9 cellular contexts compared by ENCODE assay signal in the genomic region with DNA sequence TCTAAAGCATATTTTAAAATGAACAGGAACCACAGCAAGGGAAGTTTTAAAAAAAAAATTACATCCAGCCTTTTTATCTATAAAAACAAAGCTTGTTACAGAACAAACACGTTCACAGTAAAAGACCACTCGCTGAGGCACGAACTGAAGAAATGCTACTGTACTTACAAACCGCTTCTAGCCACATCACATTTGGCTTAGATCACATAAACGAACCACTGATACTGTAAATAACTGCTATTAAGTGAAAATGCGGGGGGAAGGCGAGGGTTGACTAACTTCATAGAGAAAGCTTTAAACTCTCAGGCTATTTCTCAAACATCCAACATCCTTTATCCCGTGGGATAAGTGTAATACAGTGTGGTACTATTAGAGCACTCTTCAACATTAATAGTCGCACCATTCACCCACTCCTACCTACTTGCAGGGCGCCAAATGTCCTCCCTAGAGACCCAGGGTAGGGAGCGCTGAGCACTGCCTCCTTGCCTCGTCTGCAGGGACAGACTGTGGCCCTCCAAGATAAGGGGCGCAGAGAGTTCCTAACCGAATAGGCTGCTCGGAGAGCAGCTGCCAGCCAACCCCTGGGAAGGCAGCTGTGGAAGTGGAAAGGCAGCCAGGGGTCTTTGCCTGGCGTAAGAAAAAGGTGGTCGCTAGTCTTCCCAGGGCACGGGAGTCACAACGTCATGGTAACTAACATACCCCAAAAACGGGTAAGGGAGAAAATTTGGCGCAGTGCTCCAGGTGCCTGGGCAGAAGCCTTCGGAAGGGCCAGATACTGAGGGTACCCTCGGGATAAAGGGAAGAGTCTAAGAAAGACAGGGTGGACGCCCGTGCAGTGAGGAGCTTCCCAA. TPM values are rescaled to one million over a fixed set of nuclear protein-coding genes. Genes with fewer than 3 reads are reported as not detected.
DNase-seq lines count a peak whose midpoint lies in the region; ATAC-seq, FAIRE-seq and TF ChIP-seq lines count a peak whose summit lies in the region.
"Had no signal": no experiment of that assay in that cellular context is flagged by ENCODE, and none has a peak within 500 bp of the region (broad histone marks: within the 10 kb centered on the region; RNA-seq: fewer than 3 reads in every experiment).

No MANE protein-coding gene starts in this region.

- no peak for TF ChIP-seq CTCF in omental fat pad (IDR thresholded peaks at IDR 0.05)

- H3K27me3 Mint-ChIP-seq in activated T-helper 2 cell treated with anti-CD3 and anti-CD28 coated beads, Interferon-gamma antibody, Interleukin-2, Interleukin-4, amounts not matched to agents 10 μg/mL and 5 μg/mL and 100 μg/mL, durations not matched to agents 14 hours and 24 hours and 36 hours (ENCODE audit: low read depth): peaks cover 7% of the 10 kb centered on the region

- H3K36me3 Mint-ChIP-seq in activated T-helper 2 cell treated with anti-CD3 and anti-CD28 coated beads, Interferon-gamma antibody, Interleukin-2, Interleukin-4, amounts not matched to agents 10 μg/mL and 5 μg/mL and 100 μg/mL, durations not matched to agents 14 hours and 24 hours and 36 hours (ENCODE audit: low read depth): peaks cover 7% of the 10 kb centered on the region

- peaks cover 43% of the 10 kb centered on the region for H3K4me1 Mint-ChIP-seq in activated T-helper 2 cell treated with anti-CD3 and anti-CD28 coated beads, Interferon-gamma antibody, Interleukin-2, Interleukin-4, amounts not matched to agents 10 μg/mL and 5 μg/mL and 100 μg/mL, durations not matched to agents 14 hours and 24 hours and 36 hours (ENCODE audit: low read depth)

- H3K27ac Mint-ChIP-seq in activated T-helper 2 cell treated with anti-CD3 and anti-CD28 coated beads, Interferon-gamma antibody, Interleukin-2, Interleukin-4, amounts not matched to agents 10 μg/mL and 5 μg/mL and 100 μg/mL, durations not matched to agents 14 hours and 24 hours and 36 hours: peak overlapping the region; percentile 40

- ATAC-seq in HG02623 (IDR thresholded peaks at IDR 0.05; ENCODE audit: unreplicated experiment) (peak; percentile 14), omental fat pad (ENCODE audit: low FRiP score) (peak; percentile 19)

- no peak for FAIRE-seq in RCC 7860 (lab: Jason Lieb, UNC)
- FAIRE-seq: frontal cortex had no signal

- DNase-seq in NCI-H146 (lab: John Stamatoyannopoulos, UW): peak; percentile 2
- no peak for DNase-seq in NCI-H146 treated with DMSO at 0.1 percent for 48 hours (lab: John Stamatoyannopoulos, UW; ENCODE audit: unreplicated experiment)
- DNase-seq in NCI-H2171 treated with DMSO at 0.1 percent for 48 hours (lab: John Stamatoyannopoulos, UW): peak; percentile 85
- DNase-seq in activated T-helper 2 cell treated with anti-CD3 and anti-CD28 coated beads, Interferon-gamma antibody, Interleukin-2, Interleukin-4, amounts not matched to agents 10 μg/mL and 5 μg/mL and 100 μg/mL, durations not matched to agents 14 hours and 24 hours and 36 hours (ENCODE audit: low spot score): no peak
- peak; percentile 13 for DNase-seq in germinal center (ENCODE audit: low spot score)
- no peak for DNase-seq in omental fat pad (ENCODE audit: low spot score)
- no peak for DNase-seq in RCC 7860 (ENCODE audit: low spot score)

- H3K4me3 Mint-ChIP-seq in activated T-helper 2 cell treated with anti-CD3 and anti-CD28 coated beads, Interferon-gamma antibody, Interleukin-2, Interleukin-4, amounts not matched to agents 10 μg/mL and 5 μg/mL and 100 μg/mL, durations not matched to agents 14 hours and 24 hours and 36 hours (ENCODE audit: low read depth): peak overlapping the region; percentile 89

- H3K9me3 Mint-ChIP-seq in activated T-helper 2 cell treated with anti-CD3 and anti-CD28 coated beads, Interferon-gamma antibody, Interleukin-2, Interleukin-4, amounts not matched to agents 10 μg/mL and 5 μg/mL and 100 μg/mL, durations not matched to agents 14 hours and 24 hours and 36 hours: peaks cover 6% of the 10 kb centered on the region

- intact Hi-C loops in activated T-helper 2 cell treated with anti-CD3 and anti-CD28 coated beads, Interferon-gamma antibody, Interleukin-2, Interleukin-4, amounts not matched to agents 10 μg/mL and 5 μg/mL and 100 μg/mL, durations not matched to agents 14 hours and 24 hours and 36 hours (cut with micrococcal nuclease): loop anchor here (5.0 to 10.0 kb wide), 4 partner anchors 239 to 1129 kb away; a partner anchor contains a TSS

RNA-seq across cellular contexts. Expression of a gene that starts 0.8 kb away (rescaled TPM):
- total RNA-seq in activated T-helper 2 cell treated with anti-CD3 and anti-CD28 coated beads, Interferon-gamma antibody, Interleukin-2, Interleukin-4, amounts not matched to agents 10 μg/mL and 5 μg/mL and 100 μg/mL, durations not matched to agents 14 hours and 24 hours and 36 hours: 0.94 and 1.1 TPM in 2 replicates
- total RNA-seq in omental fat pad: 1 to 10 TPM; 3.6 to 8.0 (median 6.2) TPM

Comparison
In these comparisons a context has a peak if more than half of its experiments do, and no peak if none do; other contexts are left out.
1. DNase-seq: peak in NCI-H146 (single experiment), NCI-H2171 treated with DMSO at 0.1 percent for 48 hours (single experiment) and germinal center (single experiment); none in NCI-H146 treated with DMSO at 0.1 percent for 48 hours (single experiment), activated T-helper 2 cell treated with anti-CD3 and anti-CD28 coated beads, Interferon-gamma antibody, Interleukin-2, Interleukin-4, amounts not matched to agents 10 μg/mL and 5 μg/mL and 100 μg/mL, durations not matched to agents 14 hours and 24 hours and 36 hours (single experiment), omental fat pad (single experiment) and RCC 7860 (single experiment).